22 cellular contexts compared by ENCODE assay signal in the genomic region with DNA sequence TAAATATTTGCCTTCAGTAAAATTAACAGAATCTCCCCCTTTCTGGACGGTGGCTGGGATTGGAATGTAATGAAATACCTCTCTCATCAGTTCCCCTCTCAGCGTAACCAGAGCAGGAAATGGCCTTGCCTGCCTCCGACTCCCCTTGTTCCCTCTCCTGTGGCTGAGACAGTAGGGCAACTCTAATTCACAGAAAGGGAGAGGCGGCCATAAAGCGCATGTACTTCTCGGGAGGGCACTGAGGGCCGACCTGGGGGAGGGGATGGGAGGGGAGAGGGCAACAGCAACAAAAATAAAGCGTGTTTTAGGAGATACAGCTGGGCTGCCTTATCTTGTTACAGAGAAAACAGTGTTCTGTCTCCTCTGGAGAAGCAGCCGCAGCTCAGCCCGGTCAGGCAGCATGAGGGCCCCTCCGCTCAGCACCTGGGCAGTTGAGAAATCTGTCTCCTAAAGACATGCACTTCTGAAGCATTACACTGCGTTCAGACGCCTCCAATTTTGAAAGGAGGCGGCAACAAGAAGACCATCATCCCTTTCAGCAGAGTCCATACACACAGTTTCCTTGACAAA.
A peak's percentile ranks its signal among the peaks of the same experiment; 100 is the strongest.
DNase-seq lines count a peak whose midpoint lies in the region; ATAC-seq, FAIRE-seq and TF ChIP-seq lines count a peak whose summit lies in the region.
"Had no signal": no experiment of that assay in that cellular context is flagged by ENCODE, and none has a peak within 500 bp of the region (broad histone marks: within the 10 kb centered on the region; RNA-seq: fewer than 3 reads in every experiment).

No MANE protein-coding gene starts in this region.

- no peak overlapping the region for H3K9ac ChIP-seq in parathyroid adenoma

- no peak for FAIRE-seq in HTR-8/SVneo (lab: Jason Lieb, UNC)
- FAIRE-seq: kidney had no signal

- H3K4me3 ChIP-seq in HEK293 (ENCODE audit: low read depth, low read length), result no peak overlapping the region
- H3K4me3 ChIP-seq in iPS DF 6.9 (ENCODE audit: low read length), result no peak overlapping the region
- H3K4me3 ChIP-seq in parathyroid adenoma (ENCODE audit: low read depth, low read length), result no peak overlapping the region
- H3K4me3 ChIP-seq: dorsolateral prefrontal cortex, MG63, Peyer's patch, sigmoid colon, suprapubic skin had no signal

- H3K36me3 ChIP-seq in HEK293 (ENCODE audit: control insufficient read depth in 2 of 2, insufficient read depth in 1 of 2, low read length in 2 of 2), result no peaks in the 10 kb centered on the region
- no peaks in the 10 kb centered on the region for H3K36me3 ChIP-seq in iPS DF 6.9 (ENCODE audit: control insufficient read depth, insufficient read depth, low read length)
- H3K36me3 ChIP-seq in parathyroid adenoma (ENCODE audit: control insufficient read depth, insufficient read depth, low read length), result no peaks in the 10 kb centered on the region
- H3K36me3 ChIP-seq: MG63, Peyer's patch, sigmoid colon, suprapubic skin had no signal

- no peaks in the 10 kb centered on the region for H3K27me3 ChIP-seq in iPS DF 6.9 (ENCODE audit: control insufficient read depth, insufficient read depth, low read length)
- H3K27me3 ChIP-seq in parathyroid adenoma (ENCODE audit: control insufficient read depth, insufficient read depth, low read length), result no peaks in the 10 kb centered on the region
- H3K27me3 ChIP-seq: MG63, Peyer's patch, sigmoid colon, suprapubic skin had no signal

- H3K4me1 ChIP-seq in HEK293 (ENCODE audit: control insufficient read depth, insufficient read depth, low read length), result no peaks in the 10 kb centered on the region
- H3K4me1 ChIP-seq in iPS DF 6.9 (ENCODE audit: control insufficient read depth, insufficient read depth, low read length), result no peaks in the 10 kb centered on the region
- H3K4me1 ChIP-seq in parathyroid adenoma, result no peaks in the 10 kb centered on the region
- H3K4me1 ChIP-seq: Peyer's patch, sigmoid colon, suprapubic skin had no signal

- intact Hi-C loops in left colon (cut with DNase I, micrococcal nuclease), result no loop called here

- H2AFZ ChIP-seq in parathyroid adenoma, result peak overlapping the region; percentile 22

- WGBS in iPS DF 6.9 (ENCODE audit: insufficient coverage, insufficient read length), result no CpG with 5 or more reads among the region's 14 CpGs

- H3K27ac ChIP-seq in HEK293 (ENCODE audit: extremely low read depth, low read depth, low read length), result no peak overlapping the region
- no peak overlapping the region for H3K27ac ChIP-seq in iPS DF 6.9 (ENCODE audit: low read length)
- no peak overlapping the region for H3K27ac ChIP-seq in parathyroid adenoma
- H3K27ac ChIP-seq: dorsolateral prefrontal cortex, Peyer's patch, sigmoid colon, suprapubic skin had no signal

- H3K9me3 ChIP-seq in HEK293 (ENCODE audit: control insufficient read depth, insufficient read depth, low read depth, low read length) (no peaks in the 10 kb centered on the region), iPS DF 6.9 (ENCODE audit: control insufficient read depth, insufficient read depth, low read length) (no peaks in the 10 kb centered on the region), parathyroid adenoma (ENCODE audit: control insufficient read depth, low read length) (no peaks in the 10 kb centered on the region)
- H3K9me3 ChIP-seq: Peyer's patch, sigmoid colon had no signal

- ATAC-seq in left colon, result no peak
- ATAC-seq: esophagus mucosa had no signal

- POLR2A ChIA-PET in HEK293 (lab: Yijun Ruan, JAX), result no interaction called here

- no peak overlapping the region for H3K4me2 ChIP-seq in parathyroid adenoma (ENCODE audit: low read length)

- CTCF ChIA-PET in HEK293 (lab: Yijun Ruan, JAX), result no interaction called here

- no peaks in the 10 kb centered on the region for H3K79me2 ChIP-seq in parathyroid adenoma

- DNase-seq in OCI-M2 (lab: John Stamatoyannopoulos, UW; ENCODE audit: unreplicated experiment), result peak; percentile 10
- peak; percentile 22 for DNase-seq in iPS DF 6.9 (ENCODE audit: low read depth, low spot score)
- DNase-seq in left colon, result no peak
- DNase-seq in HTR-8/SVneo (ENCODE audit: insufficient read length, low spot score), result no peak
- DNase-seq in activated T-cell treated with anti-CD3 and anti-CD28 coated beads, Interleukin-2, amount 50 U/mL, for 1 hour, result no peak
- DNase-seq: activated CD4-positive, alpha-beta T cell treated with anti-CD3 and anti-CD28 coated beads, Interleukin-2, amount 10 ng/mL, durations not matched to agents 7 days and 5 days; activated T-cell treated with anti-CD3 and anti-CD28 coated beads, Interleukin-2, amount 50 U/mL, for 48 hours; dorsolateral prefrontal cortex; EL; kidney; MG63; NCI-H2029; NCI-H526 treated with DMSO at 0.1 percent for 48 hours; occipital lobe; Peyer's patch; sigmoid colon; stimulated activated CD4-positive, alpha-beta T cell treated with anti-CD3 and anti-CD28 coated beads, Interleukin-4, amount 100 ng/mL, for 4 hours; stimulated activated CD8-positive, alpha-beta memory T cell treated with anti-CD3 and anti-CD28 coated beads, Interleukin-4, amount 100 ng/mL, for 48 hours had no signal

- no peak for TF ChIP-seq CTCF in HEK293 (tag by site-specific recombination; IDR thresholded peaks at IDR 0.05)
- no peak for TF ChIP-seq CTCF in parathyroid adenoma (IDR thresholded peaks at IDR 0.05)

TF ChIP-seq in HEK293, 187 proteins besides CTCF, POLR2A, EP300 and RAD21:
- TF ChIP-seq TRIM28 (IDR thresholded peaks at IDR 0.05; ENCODE audit: borderline replicate concordance, low read length) (peak; percentile 1; the same call in 1 of the 2 replicates), HOXA7 (CRISPR knock-in tag; IDR thresholded peaks at IDR 0.05; ENCODE audit: borderline replicate concordance) (no peak)

Comparison
In these comparisons a context has a peak if more than half of its experiments do, and no peak if none do; other contexts are left out.
1. DNase-seq: peak in OCI-M2 (single experiment) and iPS DF 6.9 (single experiment); none in left colon (0 of 2), HTR-8/SVneo (single experiment) and activated T-cell treated with anti-CD3 and anti-CD28 coated beads, Interleukin-2, amount 50 U/mL, for 1 hour (single experiment).